ENCODE assay signal across 8 cellular contexts in genomic region chr2:25252291-25253152, GRCh38.
A peak's percentile ranks its signal among the peaks of the same experiment; 100 is the strongest.
DNase-seq lines count a peak whose midpoint lies in the region; ATAC-seq and TF ChIP-seq lines count a peak whose summit lies in the region.

No MANE protein-coding gene starts in this region.

- H3K36me3 Mint-ChIP-seq in brain = peaks cover 48% of the 10 kb centered on the region

- H3F3A ChIP-seq in SU-DHL-6 (ENCODE audit: insufficient read depth) = no peaks in the 10 kb centered on the region

- no peaks in the 10 kb centered on the region for H3K9me2 ChIP-seq in SU-DHL-6 (replicated peaks; ENCODE audit: insufficient read depth, low read length)

- H3K4me3 Mint-ChIP-seq in brain = peak overlapping the region; percentile 78 to 90 (median 88)

- H3K27me3 ChIP-seq in KMS-11 (ENCODE audit: insufficient read depth, low read depth) = no peaks in the 10 kb centered on the region
- no peaks in the 10 kb centered on the region for H3K27me3 ChIP-seq in SU-DHL-6 (ENCODE audit: low read length)

- peak; percentile 93 for DNase-seq in GM13977 (ENCODE audit: low spot score)
- peak; percentile 53 for DNase-seq in iris pigment epithelial cell (ENCODE audit: low read depth)
- DNase-seq in stimulated activated CD4-positive, alpha-beta T cell treated with anti-CD3 and anti-CD28 coated beads, Interleukin-15, amount 100 ng/mL, for 1 hour (ENCODE audit: low read depth in 1 of 2, low spot score in 1 of 2) = peak; percentile 31 to 52
- DNase-seq in midbrain (lab: John Stamatoyannopoulos, UW) = no peak

- H3K4me1 Mint-ChIP-seq in brain = peaks cover 76% of the 10 kb centered on the region

- H3K36me3 ChIP-seq in KMS-11 (ENCODE audit: insufficient read depth) (no peaks in the 10 kb centered on the region), SU-DHL-6 (ENCODE audit: low read length) (no peaks in the 10 kb centered on the region)

- H3K9me3 ChIP-seq in SU-DHL-6 (ENCODE audit: insufficient read depth, low read length) = no peaks in the 10 kb centered on the region

- H3K27me3 Mint-ChIP-seq in brain = peaks cover 7% of the 10 kb centered on the region

- no peaks in the 10 kb centered on the region for H3K9me3 Mint-ChIP-seq in brain

- in situ Hi-C loops in GM13977 (cut with MboI; ENCODE audit: low pct_unique_long_range_greater_than_20kb, low sequenced_read_pairs, unreplicated experiment) = no loop called here

- peak overlapping the region; percentile 66 to 98 (median 87) for H3K27ac Mint-ChIP-seq in brain

- H3K27ac ChIP-seq in KMS-11 = no peak overlapping the region
- H3K27ac ChIP-seq in SU-DHL-6 (ENCODE audit: low read depth, low read length) = no peak overlapping the region

- TF ChIP-seq CTCF in GM13977 (IDR thresholded peaks at IDR 0.05; ENCODE audit: extremely low read depth, insufficient read depth, missing control alignments) = no peak
- no peak for TF ChIP-seq CTCF in KMS-11 (conservative IDR thresholded peaks at IDR 0.05; ENCODE audit: low read depth, low read length)
- no peak for TF ChIP-seq CTCF in SU-DHL-6 (IDR thresholded peaks at IDR 0.05; ENCODE audit: insufficient read depth, low read length, poor library complexity, severe bottlenecking)
- TF ChIP-seq CTCF in brain (conservative IDR thresholded peaks at IDR 0.05) = no peak

- no peak overlapping the region for H3K4me3 ChIP-seq in KMS-11 (IDR thresholded peaks at IDR 0.05; ENCODE audit: insufficient read depth, low read depth, low read length)
- peak overlapping the region; percentile 22 for H3K4me3 ChIP-seq in SU-DHL-6 (ENCODE audit: insufficient read depth, low read length, poor library complexity, severe bottlenecking)

- H4K20me1 ChIP-seq in KMS-11 (ENCODE audit: insufficient read depth) (no peaks in the 10 kb centered on the region), SU-DHL-6 (ENCODE audit: low read depth, low read length) (no peaks in the 10 kb centered on the region)

- no peaks in the 10 kb centered on the region for H3K4me1 ChIP-seq in KMS-11 (ENCODE audit: low read depth, poor library complexity, severe bottlenecking)

- peak overlapping the region; percentile 67 for H3K4me2 ChIP-seq in KMS-11
- peak overlapping the region; percentile 2 for H3K4me2 ChIP-seq in SU-DHL-6 (ENCODE audit: low read depth, low read length, poor library complexity, severe bottlenecking)

- H3K9ac ChIP-seq in KMS-11 = peak overlapping the region; percentile 91
- H3K9ac ChIP-seq in SU-DHL-6 (ENCODE audit: low read length) = no peak overlapping the region

- H2AFZ ChIP-seq in KMS-11 (ENCODE audit: low read depth) = peak overlapping the region; percentile 91
- H2AFZ ChIP-seq in SU-DHL-6 (ENCODE audit: low read depth, low read length, severe bottlenecking) = no peak overlapping the region

- no peaks in the 10 kb centered on the region for H3K79me2 ChIP-seq in KMS-11 (ENCODE audit: insufficient read depth, low read depth)
- no peaks in the 10 kb centered on the region for H3K79me2 ChIP-seq in SU-DHL-6 (ENCODE audit: insufficient read depth, low read length)

- ATAC-seq in HG03521 (IDR thresholded peaks at IDR 0.05; ENCODE audit: unreplicated experiment) = no peak
